In the genomic region with DNA sequence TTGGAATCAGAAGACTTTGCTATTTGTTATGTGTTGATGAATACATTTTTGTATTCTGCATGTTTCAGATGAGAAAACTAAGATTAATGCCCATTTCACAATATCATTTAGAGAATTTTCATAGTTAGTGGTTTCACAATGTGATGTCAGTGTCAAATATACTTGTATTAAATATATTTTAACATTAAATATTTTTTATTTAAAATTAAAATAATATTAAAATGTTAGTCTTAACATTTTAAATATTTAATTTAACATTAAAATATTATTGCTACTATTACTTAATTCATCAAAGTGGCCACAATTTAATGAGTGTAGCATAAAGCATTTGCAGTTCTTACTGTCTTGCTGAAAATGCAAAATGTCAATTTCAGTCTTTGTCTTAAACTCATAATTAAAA, we compare ENCODE assay signal across 28 cellular contexts.
DNase-seq lines count a peak whose midpoint lies in the region; ATAC-seq, FAIRE-seq and TF ChIP-seq lines count a peak whose summit lies in the region.
"Had no signal": no experiment of that assay in that cellular context is flagged by ENCODE, and none has a peak within 500 bp of the region (broad histone marks: within the 10 kb centered on the region; RNA-seq: fewer than 3 reads in every experiment).

No MANE protein-coding gene starts in this region.

- no peak for ATAC-seq in WTC11
- no peak for ATAC-seq in pancreas
- ATAC-seq in HG03097 (IDR thresholded peaks at IDR 0.05; ENCODE audit: low FRiP score, unreplicated experiment), result no peak
- ATAC-seq: A549 had no signal

- no peaks in the 10 kb centered on the region for H3K27me3 Mint-ChIP-seq in WTC11 (ENCODE audit: low read depth)
- H3K27me3 Mint-ChIP-seq: CD4-positive, alpha-beta T cell; CD8-positive, alpha-beta memory T cell had no signal

- POLR2A ChIA-PET in WTC11 (lab: Charles Lee), result no interaction called here

- H3K27ac Mint-ChIP-seq in WTC11, result no peak overlapping the region
- H3K27ac Mint-ChIP-seq: CD14-positive monocyte; CD4-positive, alpha-beta T cell; CD8-positive, alpha-beta memory T cell; HFFc6 had no signal

- H3K9me3 ChIP-seq in pancreas, result no peaks in the 10 kb centered on the region
- H3K9me3 ChIP-seq: A549, BE2C, HAP-1 had no signal

- no peak for DNase-seq in WTC11 (ENCODE audit: low spot score)
- no peak for DNase-seq in frontal cortex (ENCODE audit: low spot score in 2 of 2)
- no peak for DNase-seq in pancreas
- no peak for DNase-seq in putamen (ENCODE audit: low spot score)
- DNase-seq in NCI-H2227 treated with DMSO at 0.1 percent for 48 hours (lab: John Stamatoyannopoulos, UW), result no peak
- no peak for DNase-seq in mucosa of gallbladder (ENCODE audit: low spot score)
- DNase-seq: ACHN; AML-193; BE2C; CD4-positive, alpha-beta T cell; CD8-positive, alpha-beta memory T cell; DMS 273 treated with DMSO at 0.1 percent for 48 hours; DMS79; EL; GF-D8; GOT3; HFFc6 had no signal

- H3K9me3 Mint-ChIP-seq in WTC11, result peaks cover 14% of the 10 kb centered on the region

- CTCF ChIA-PET in WTC11 (lab: Charles Lee), result no interaction called here

- H3K4me1 Mint-ChIP-seq in WTC11, result peaks cover under 1% of the 10 kb centered on the region; the same call in 1 of the 2 replicates
- H3K4me1 Mint-ChIP-seq: CD8-positive, alpha-beta memory T cell had no signal

- H3K36me3 Mint-ChIP-seq in WTC11, result peaks cover 7% of the 10 kb centered on the region
- H3K36me3 Mint-ChIP-seq: CD14-positive monocyte; CD8-positive, alpha-beta memory T cell had no signal

- no peaks in the 10 kb centered on the region for H3K4me1 ChIP-seq in pancreas
- H3K4me1 ChIP-seq: A549; BE2C; BLaER1 treated with 17β-estradiol and CSF1 and Interleukin-3, amounts not matched to agents 10 nM and 100 nM; HAP-1 had no signal

- H3K4me3 ChIP-seq in pancreas, result no peak overlapping the region
- H3K4me3 ChIP-seq: A549; BLaER1 treated with 17β-estradiol and CSF1 and Interleukin-3, amounts not matched to agents 10 nM and 100 nM; HAP-1 had no signal

- H3K36me3 ChIP-seq in pancreas, result no peaks in the 10 kb centered on the region
- H3K36me3 ChIP-seq: BE2C; BLaER1 treated with 17β-estradiol and CSF1 and Interleukin-3, amounts not matched to agents 10 nM and 100 nM; HAP-1 had no signal

- no peak overlapping the region for H3K27ac ChIP-seq in pancreas
- H3K27ac ChIP-seq: 22Rv1; A549; BLaER1 treated with 17β-estradiol and CSF1 and Interleukin-3, amounts not matched to agents 10 nM and 100 nM had no signal

- H3K4me3 Mint-ChIP-seq in WTC11, result no peak overlapping the region
- H3K4me3 Mint-ChIP-seq: CD14-positive monocyte; CD4-positive, alpha-beta T cell; CD8-positive, alpha-beta memory T cell; HFFc6 had no signal

- intact Hi-C loops in pancreas (cut with DNase I), result no loop called here

- TF ChIP-seq CTCF in WTC11 (IDR thresholded peaks at IDR 0.05) (no peak), pancreas (IDR thresholded peaks at IDR 0.05) (no peak)

- no peaks in the 10 kb centered on the region for H3K27me3 ChIP-seq in pancreas
- H3K27me3 ChIP-seq: BLaER1 treated with 17β-estradiol and CSF1 and Interleukin-3, amounts not matched to agents 10 nM and 100 nM had no signal

- FAIRE-seq in A204.1 (lab: Jason Lieb, UNC) (peak; percentile 68), frontal cortex (lab: Jason Lieb, UNC) (peak; percentile 89), pancreas (lab: Jason Lieb, UNC) (peak; percentile 77)
- FAIRE-seq: D721Med, GM12891, GM18507, H54 had no signal

TF ChIP-seq in WTC11, 78 proteins besides CTCF, POLR2A, EP300 and RAD21:
- TF ChIP-seq MXD4 (CRISPR knock-in tag; IDR thresholded peaks at IDR 0.05; ENCODE audit: borderline replicate concordance), result no peak
- peak; percentile 96 for TF ChIP-seq HMGA2 (CRISPR knock-in tag; IDR thresholded peaks at IDR 0.05)
